In the genomic region with DNA sequence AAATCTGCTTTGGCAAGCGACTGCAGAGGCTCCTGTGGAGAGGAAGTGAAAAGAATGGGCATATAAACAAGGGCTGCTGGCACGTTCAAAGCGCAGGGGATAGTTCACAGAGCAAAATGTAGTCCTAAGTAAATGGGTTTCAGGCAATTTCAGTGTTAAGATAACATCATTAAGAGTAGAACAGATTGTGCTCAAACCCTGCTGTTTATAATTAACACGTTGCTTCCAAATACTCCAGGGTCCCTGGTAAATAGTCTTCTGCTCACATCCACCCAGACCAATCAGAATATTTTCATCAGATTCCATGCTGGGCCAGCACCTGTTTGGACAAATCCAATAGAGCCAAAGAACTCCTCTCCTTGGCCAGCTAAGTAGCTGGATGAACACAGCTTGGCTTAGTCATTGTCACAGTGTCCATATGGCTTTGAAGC, we compare ENCODE assay signal across 1 cellular context.
TF ChIP-seq lines count a peak whose summit lies in the region.

No MANE protein-coding gene starts in this region.

TF ChIP-seq in endothelial cell of umbilical vein, 7 proteins besides CTCF, POLR2A, EP300 and RAD21:
- TF ChIP-seq MYC (IDR thresholded peaks at IDR 0.05; ENCODE audit: low read depth, low read length), result no peak
TF ChIP-seq in endothelial cell of umbilical vein: peak in this region for 0.
